In genomic region chr18:26510337-26510736, GRCh38 we compare ENCODE assay signal across 30 cellular contexts. TPM values are rescaled to one million over a fixed set of nuclear protein-coding genes. Genes with fewer than 3 reads are reported as not detected.
DNase-seq lines count a peak whose midpoint lies in the region; ATAC-seq and TF ChIP-seq lines count a peak whose summit lies in the region.
"Had no signal": no experiment of that assay in that cellular context is flagged by ENCODE, and none has a peak within 500 bp of the region (broad histone marks: within the 10 kb centered on the region; RNA-seq: fewer than 3 reads in every experiment).

No MANE protein-coding gene starts in this region.

- TF ChIP-seq CTCF in fibroblast of pulmonary artery (IDR thresholded peaks at IDR 0.05; ENCODE audit: low read length, missing control alignments), result no peak

- H3K27me3 ChIP-seq in right cardiac atrium (ENCODE audit: control insufficient read depth, insufficient read depth), result no peaks in the 10 kb centered on the region
- H3K27me3 ChIP-seq in aorta (ENCODE audit: control insufficient read depth in 1 of 2, insufficient read depth in 2 of 2, low read length in 1 of 2), result no peaks in the 10 kb centered on the region
- H3K27me3 ChIP-seq: BE2C, brain microvascular endothelial cell, pancreas, Peyer's patch, SJSA1, upper lobe of right lung had no signal

- H3K27ac ChIP-seq in right cardiac atrium (ENCODE audit: low read length) (no peak overlapping the region), aorta (ENCODE audit: low read depth in 1 of 2, low read length in 2 of 2) (no peak overlapping the region)
- H3K27ac ChIP-seq: brain microvascular endothelial cell, GM23248, pancreas, Peyer's patch, SJSA1, upper lobe of right lung had no signal

- 35% methylated on average over 3 of the region's 3 CpGs for WGBS in right cardiac atrium
- 67 to 69% methylated on average over 3 of the region's 3 CpGs for WGBS in aorta, 2 donors

- H3K4me1 ChIP-seq in right cardiac atrium (ENCODE audit: control insufficient read depth, insufficient read depth, low read length) (peaks cover 7% of the 10 kb centered on the region), aorta (ENCODE audit: control insufficient read depth in 1 of 2, insufficient read depth in 2 of 2, low read length in 2 of 2) (no peaks in the 10 kb centered on the region)
- H3K4me1 ChIP-seq: BE2C, Peyer's patch, SJSA1 had no signal

- DNase-seq in Right ventricle myocardium inferior (ENCODE audit: missing footprints) (no peak), cardiac septum (ENCODE audit: low spot score) (no peak), fibroblast of pulmonary artery (ENCODE audit: low read depth) (peak; percentile 7), right cardiac atrium (no peak), aorta (no peak), RPMI8226 (no peak)
- DNase-seq: activated CD4-positive, alpha-beta memory T cell treated with anti-CD3 and anti-CD28 coated beads for 36 hours; activated CD4-positive, CD25-positive, alpha-beta regulatory T cell treated with anti-CD3 and anti-CD28 coated beads, Interleukin-2, amount 50 U/mL, for 72 hours; activated CD8-positive, alpha-beta memory T cell treated with anti-CD3 and anti-CD28 coated beads, Interleukin-2, amount 50 U/mL, for 4 hours; activated naive CD4-positive, alpha-beta T cell treated with anti-CD3 and anti-CD28 coated beads for 36 hours; BE2C; brain microvascular endothelial cell; DMS79; effector memory CD8-positive, alpha-beta T cell; GDM1; GM23248; Kasumi-1; NCI-H1048; NCI-H187 treated with DMSO at 0.1 percent for 48 hours; NCI-H524 treated with DMSO at 0.1 percent for 48 hours; pancreas; Peyer's patch; retina; stimulated activated CD4-positive, alpha-beta T cell treated with anti-CD3 and anti-CD28 coated beads, Interleukin-2, amount 100 ng/mL, for 48 hours; upper lobe of right lung had no signal

- ATAC-seq in Right ventricle myocardium inferior, result peak; percentile 72
- ATAC-seq in right cardiac atrium, result peak; percentile 77 to 84
- ATAC-seq in aorta (ENCODE audit: low FRiP score), result peak; percentile 73
- no peak for ATAC-seq in HG03039 (IDR thresholded peaks at IDR 0.05; ENCODE audit: unreplicated experiment)
- no peak for ATAC-seq in GM21423 (IDR thresholded peaks at IDR 0.05; ENCODE audit: unreplicated experiment)
- ATAC-seq: effector memory CD8-positive, alpha-beta T cell; upper lobe of right lung had no signal

- H3K9me3 ChIP-seq in right cardiac atrium (ENCODE audit: control insufficient read depth, low read length) (no peaks in the 10 kb centered on the region), aorta (ENCODE audit: control insufficient read depth, low read length) (no peaks in the 10 kb centered on the region)
- H3K9me3 ChIP-seq: BE2C, pancreas, Peyer's patch, SJSA1, upper lobe of right lung had no signal

- intact Hi-C loops in Right ventricle myocardium inferior (cut with DNase I), result loop anchor here (5.0 kb wide), 2 partner anchors 37 to 48 kb away; partner anchors contain the start of gene KCTD1
- intact Hi-C loops in cardiac septum (cut with DNase I), result loop anchor here (5.0 to 10.0 kb wide), 2 partner anchors 37 to 46 kb away; partner anchors contain the start of gene KCTD1
- intact Hi-C loops in right cardiac atrium (cut with DNase I), result loop anchor here in 1 of 4 donors (5.0 kb wide), 1 partner anchor 37 kb away; the partner anchor contains the start of gene KCTD1
- intact Hi-C loops in aorta (cut with DNase I), result no loop called here

- H3K4me3 ChIP-seq in fibroblast of pulmonary artery (replicated peaks; ENCODE audit: low read depth, low read length) (no peak overlapping the region), right cardiac atrium (ENCODE audit: low read length) (peak overlapping the region; percentile 16), aorta (ENCODE audit: low read length in 2 of 2) (no peak overlapping the region)
- H3K4me3 ChIP-seq: coronary artery, GM23248, lung, pancreas, Peyer's patch, SJSA1, upper lobe of right lung had no signal

- H3K36me3 ChIP-seq in aorta (ENCODE audit: control insufficient read depth in 1 of 2, insufficient read depth in 2 of 2, low read length in 1 of 2), result no peaks in the 10 kb centered on the region
- H3K36me3 ChIP-seq: BE2C, brain microvascular endothelial cell, pancreas, Peyer's patch, SJSA1, upper lobe of right lung had no signal

RNA-seq across cellular contexts. Expression of gene KCTD1, which starts 38.0 kb away (rescaled TPM):
- total RNA-seq in Right ventricle myocardium inferior, result 15.4 TPM
- 10.1 TPM for total RNA-seq in cardiac septum
- total RNA-seq in right cardiac atrium, result 10 to 100 TPM; 45.2 to 51.8 (median 49.4) TPM
- 31.4 TPM for polyA plus RNA-seq in right cardiac atrium
- 10 to 100 TPM; 10.7 to 13.2 TPM for total RNA-seq in aorta
- polyA plus RNA-seq in aorta, result 1 to 10 TPM; 5.1 to 7.9 TPM

Comparison
In these comparisons a context has a peak if more than half of its experiments do, and no peak if none do; other contexts are left out.
1. ATAC-seq: peak in Right ventricle myocardium inferior (single experiment), right cardiac atrium (2 of 2) and aorta (single experiment); none in HG03039 (single experiment) and GM21423 (single experiment).
2. intact Hi-C loops: an anchor here in Right ventricle myocardium inferior (5.0 kb wide) and cardiac septum (5.0 to 10.0 kb wide); none called in aorta.